ENCODE assay signal across 10 cellular contexts in the genomic region with DNA sequence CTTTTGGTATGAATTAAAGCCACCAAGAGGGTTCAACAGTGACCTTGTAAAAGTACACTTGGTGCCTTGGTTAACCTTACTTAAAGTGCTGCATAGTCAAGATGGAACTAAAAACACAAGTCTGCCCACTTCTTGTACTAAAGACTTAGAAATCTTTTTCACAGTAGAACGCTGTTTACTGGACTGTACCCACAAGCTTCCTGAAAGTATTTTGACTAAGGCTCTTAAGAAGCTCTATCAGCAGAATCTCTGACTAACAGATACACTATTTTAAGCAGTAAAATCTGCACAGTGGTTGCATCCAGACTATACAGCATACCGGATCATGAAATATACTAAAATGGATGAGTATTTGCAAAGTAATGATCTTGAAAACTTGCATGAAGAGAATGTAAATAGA. TPM values are rescaled to one million over a fixed set of nuclear protein-coding genes. Genes with fewer than 3 reads are reported as not detected.
A peak's percentile ranks its signal among the peaks of the same experiment; 100 is the strongest.
DNase-seq lines count a peak whose midpoint lies in the region; ATAC-seq lines count a peak whose summit lies in the region.
"Had no signal": no experiment of that assay in that cellular context is flagged by ENCODE, and none has a peak within 500 bp of the region (broad histone marks: within the 10 kb centered on the region; RNA-seq: fewer than 3 reads in every experiment).

No MANE protein-coding gene starts in this region.

- peaks cover 0 to 42% (median 7%) of the 10 kb centered on the region in 3 donors for H3K36me3 Mint-ChIP-seq in naive thymus-derived CD8-positive, alpha-beta T cell

- no peak overlapping the region for H3K4me3 ChIP-seq in right cardiac atrium (ENCODE audit: low read length)

- intact Hi-C loops in left ventricle myocardium superior (cut with micrococcal nuclease) (no loop called here), right cardiac atrium (cut with DNase I) (no loop called here)

- ATAC-seq in left ventricle myocardium superior (peak; percentile 36), right cardiac atrium (no peak), HG03159 (IDR thresholded peaks at IDR 0.05; ENCODE audit: unreplicated experiment) (peak; percentile 69), HG03175 (IDR thresholded peaks at IDR 0.05; ENCODE audit: unreplicated experiment) (no peak), HG02981 (IDR thresholded peaks at IDR 0.05; ENCODE audit: unreplicated experiment) (no peak), GM19452 (IDR thresholded peaks at IDR 0.05; ENCODE audit: unreplicated experiment) (no peak)
- no peak for ATAC-seq in naive thymus-derived CD8-positive, alpha-beta T cell

- no peaks in the 10 kb centered on the region for H3K27me3 ChIP-seq in right cardiac atrium (ENCODE audit: control insufficient read depth, insufficient read depth)

- H3K4me3 Mint-ChIP-seq in naive thymus-derived CD8-positive, alpha-beta T cell = no peak overlapping the region

- POLR2A ChIA-PET in naive thymus-derived CD8-positive, alpha-beta T cell (lab: Charles Lee) = no interaction called here

- no peak overlapping the region for H3K27ac Mint-ChIP-seq in naive thymus-derived CD8-positive, alpha-beta T cell

- no peak for DNase-seq in left ventricle myocardium superior
- DNase-seq in right cardiac atrium = no peak
- DNase-seq in amniotic stem cell (lab: John Stamatoyannopoulos, UW) = peak; percentile 33
- DNase-seq in naive thymus-derived CD8-positive, alpha-beta T cell = no peak
- DNase-seq: MV-4-11; stimulated activated CD4-positive, alpha-beta T cell treated with anti-CD3 and anti-CD28 coated beads, Interleukin-2, amount 100 ng/mL, for 48 hours had no signal

- H3K27ac ChIP-seq in right cardiac atrium (ENCODE audit: low read length) = no peak overlapping the region

- peaks cover 3 to 18% (median 8%) of the 10 kb centered on the region in 4 donors for H3K4me1 Mint-ChIP-seq in naive thymus-derived CD8-positive, alpha-beta T cell

- H3K27me3 Mint-ChIP-seq in naive thymus-derived CD8-positive, alpha-beta T cell = no peaks in the 10 kb centered on the region

- H3K9me3 Mint-ChIP-seq in naive thymus-derived CD8-positive, alpha-beta T cell = no peaks in the 10 kb centered on the region

- H3K9me3 ChIP-seq in right cardiac atrium (ENCODE audit: control insufficient read depth, low read length) = no peaks in the 10 kb centered on the region

- H3K4me1 ChIP-seq in right cardiac atrium (ENCODE audit: control insufficient read depth, insufficient read depth, low read length) = no peaks in the 10 kb centered on the region

- WGBS in right cardiac atrium = 50% methylated on average over 2 of the region's 2 CpGs

RNA-seq across cellular contexts. Expression of gene RAB28, which starts 7.2 kb away (rescaled TPM):
- total RNA-seq in left ventricle myocardium superior = 20.8 TPM
- 10 to 100 TPM; 17.1 to 27.6 (median 22.6) TPM for total RNA-seq in right cardiac atrium
- 17.4 TPM for polyA plus RNA-seq in right cardiac atrium
- 10 to 100 TPM; 13.8 to 14.5 TPM for total RNA-seq in naive thymus-derived CD8-positive, alpha-beta T cell
- 10 to 100 TPM; 12.9 to 13.9 (median 13.6) TPM for polyA plus RNA-seq in naive thymus-derived CD8-positive, alpha-beta T cell

Comparison
In these comparisons a context has a peak if more than half of its experiments do, and no peak if none do; other contexts are left out.
1. ATAC-seq: peak in left ventricle myocardium superior (single experiment) and HG03159 (single experiment); none in right cardiac atrium (0 of 2), HG03175 (single experiment), naive thymus-derived CD8-positive, alpha-beta T cell (0 of 2), HG02981 (single experiment) and GM19452 (single experiment).